Comparison of ENCODE assay signal across 1 cellular context in the genomic region with DNA sequence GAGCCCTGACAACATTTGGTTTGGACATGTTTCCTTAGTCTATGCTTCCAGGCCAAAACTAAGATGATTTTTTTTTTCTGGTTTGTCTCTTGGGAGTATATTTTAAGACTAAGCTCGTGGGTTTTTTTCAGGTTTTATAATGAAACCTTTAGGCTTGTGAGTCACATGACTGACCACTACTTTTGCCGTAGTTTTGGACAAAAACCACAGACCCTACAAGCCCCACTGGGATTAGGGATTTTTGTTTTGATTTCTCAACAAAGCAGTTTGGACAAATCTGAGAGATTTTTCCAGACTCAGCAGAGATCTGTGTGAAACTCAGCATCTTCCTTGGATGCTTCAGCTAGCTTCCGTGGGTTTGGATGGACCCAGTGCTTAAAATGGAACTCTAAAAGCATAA.
TF ChIP-seq lines count a peak whose summit lies in the region.

No MANE protein-coding gene starts in this region.

TF ChIP-seq in K562, 482 proteins besides CTCF, POLR2A, EP300 and RAD21 (continued from another document):
- TF ChIP-seq, protein P1, sequence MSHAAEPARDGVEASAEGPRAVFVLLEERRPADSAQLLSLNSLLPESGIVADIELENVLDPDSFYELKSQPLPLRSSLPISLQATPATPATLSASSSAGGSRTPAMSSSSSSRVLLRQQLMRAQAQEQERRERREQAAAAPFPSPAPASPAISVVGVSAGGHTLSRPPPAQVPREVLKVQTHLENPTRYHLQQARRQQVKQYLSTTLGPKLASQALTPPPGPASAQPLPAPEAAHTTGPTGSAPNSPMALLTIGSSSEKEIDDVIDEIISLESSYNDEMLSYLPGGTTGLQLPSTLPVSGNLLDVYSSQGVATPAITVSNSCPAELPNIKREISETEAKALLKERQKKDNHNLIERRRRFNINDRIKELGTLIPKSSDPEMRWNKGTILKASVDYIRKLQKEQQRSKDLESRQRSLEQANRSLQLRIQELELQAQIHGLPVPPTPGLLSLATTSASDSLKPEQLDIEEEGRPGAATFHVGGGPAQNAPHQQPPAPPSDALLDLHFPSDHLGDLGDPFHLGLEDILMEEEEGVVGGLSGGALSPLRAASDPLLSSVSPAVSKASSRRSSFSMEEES (CRISPR knock-in tag; IDR thresholded peaks at IDR 0.05) = peak; percentile 76
